22 cellular contexts compared by ENCODE assay signal in the genomic region with DNA sequence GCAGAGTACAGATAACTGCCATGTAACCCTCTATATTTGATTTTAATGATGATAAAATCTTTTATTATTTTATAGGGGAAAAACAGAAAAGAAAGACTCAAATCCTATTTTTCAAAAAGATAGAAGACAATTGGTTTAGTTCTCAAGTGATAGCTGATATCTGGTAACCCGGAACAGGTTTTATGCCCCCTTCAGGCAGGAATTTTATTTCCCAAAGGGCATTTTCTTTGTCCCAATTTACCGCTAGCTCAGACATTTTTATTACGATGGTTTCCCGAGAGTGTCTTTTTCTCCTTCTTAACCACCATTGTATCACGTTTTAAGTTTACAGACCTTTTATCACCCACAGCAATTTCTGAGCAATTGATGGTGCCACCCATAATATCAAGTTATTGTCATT.
DNase-seq lines count a peak whose midpoint lies in the region; ATAC-seq, FAIRE-seq and TF ChIP-seq lines count a peak whose summit lies in the region.
"Had no signal": no experiment of that assay in that cellular context is flagged by ENCODE, and none has a peak within 500 bp of the region (broad histone marks: within the 10 kb centered on the region; RNA-seq: fewer than 3 reads in every experiment).

No MANE protein-coding gene starts in this region.

- no peaks in the 10 kb centered on the region for H3K9me2 ChIP-seq in PC-3 (replicated peaks; ENCODE audit: low read length)

- peak; percentile 39 for FAIRE-seq in kidney (lab: Jason Lieb, UNC)
- FAIRE-seq: GM12892, GM18507 had no signal

- no peaks in the 10 kb centered on the region for H3K9me3 ChIP-seq in PC-3 (ENCODE audit: low read length)
- H3K9me3 ChIP-seq in kidney (ENCODE audit: control insufficient read depth in 1 of 2, low read length in 2 of 2): peaks cover 0 to 8% of the 10 kb centered on the region in 2 donors
- H3K9me3 ChIP-seq: HAP-1 had no signal

- H3K9ac ChIP-seq in PC-3 (ENCODE audit: low read length) (no peak overlapping the region), kidney (ENCODE audit: low read length in 2 of 2) (no peak overlapping the region)
- H3K9ac ChIP-seq: BLaER1 treated with 17β-estradiol and CSF1 and Interleukin-3, amounts not matched to agents 10 nM and 100 nM; KMS-11 had no signal

- no peaks in the 10 kb centered on the region for H3K36me3 Mint-ChIP-seq in type B pancreatic cell
- H3K36me3 Mint-ChIP-seq: CD4-positive, CD25-positive, alpha-beta regulatory T cell; CD8-positive, alpha-beta memory T cell had no signal

- POLR2A ChIA-PET in PC-3 (lab: Charles Lee; ENCODE audit: unreplicated experiment): no interaction called here

- H3F3A ChIP-seq in PC-3 (ENCODE audit: low read length, unreplicated experiment): no peaks in the 10 kb centered on the region

- TF ChIP-seq CTCF in PC-3 (conservative IDR thresholded peaks at IDR 0.05; ENCODE audit: low read depth, low read length) (peak; percentile 12; the same call in 1 of the 2 replicates), kidney (IDR thresholded peaks at IDR 0.05; ENCODE audit: borderline replicate concordance, extremely low read depth, insufficient read depth) (no peak), type B pancreatic cell (conservative IDR thresholded peaks at IDR 0.05) (peak; percentile 58)

- H3K36me3 ChIP-seq in PC-3 (ENCODE audit: low read depth, low read length) (no peaks in the 10 kb centered on the region), kidney (ENCODE audit: control insufficient read depth in 1 of 2, insufficient read depth in 2 of 2, low read length in 2 of 2) (no peaks in the 10 kb centered on the region)
- H3K36me3 ChIP-seq: BLaER1 treated with 17β-estradiol and CSF1 and Interleukin-3, amounts not matched to agents 10 nM and 100 nM; HAP-1 had no signal

- H3K4me2 ChIP-seq in PC-3 (ENCODE audit: low read length): no peak overlapping the region
- H3K4me2 ChIP-seq: BLaER1 treated with 17β-estradiol and CSF1 and Interleukin-3, amounts not matched to agents 10 nM and 100 nM; KMS-11 had no signal

- intact Hi-C loops in PC-3 (cut with micrococcal nuclease) (no loop called here), kidney (cut with DNase I) (no loop called here)

- H3K4me3 Mint-ChIP-seq in type B pancreatic cell: no peak overlapping the region
- H3K4me3 Mint-ChIP-seq: B cell; CD4-positive, CD25-positive, alpha-beta regulatory T cell; CD8-positive, alpha-beta memory T cell had no signal

- H3K27me3 Mint-ChIP-seq in type B pancreatic cell: no peaks in the 10 kb centered on the region
- H3K27me3 Mint-ChIP-seq: B cell; CD4-positive, CD25-positive, alpha-beta regulatory T cell; CD8-positive, alpha-beta memory T cell had no signal

- peaks cover 9% of the 10 kb centered on the region for H3K9me3 Mint-ChIP-seq in type B pancreatic cell

- CTCF ChIA-PET in PC-3 (lab: Charles Lee): no interaction called here

- no TSS peak for BruUV-seq in PC-3 (replicated peaks; lab: Mats Ljungman, UMichigan)

- H3K4me3 ChIP-seq in PC-3 (ENCODE audit: low read length) (no peak overlapping the region), kidney (ENCODE audit: low read length in 2 of 2) (no peak overlapping the region)
- H3K4me3 ChIP-seq: BLaER1 treated with 17β-estradiol and CSF1 and Interleukin-3, amounts not matched to agents 10 nM and 100 nM; HAP-1 had no signal

- H3K4me1 Mint-ChIP-seq in type B pancreatic cell (ENCODE audit: unreplicated experiment): no peaks in the 10 kb centered on the region
- H3K4me1 Mint-ChIP-seq: B cell; CD4-positive, CD25-positive, alpha-beta regulatory T cell; CD8-positive, alpha-beta memory T cell had no signal

- H3K79me2 ChIP-seq in PC-3 (ENCODE audit: low read length): no peaks in the 10 kb centered on the region

- H3K27ac ChIP-seq in PC-3 (ENCODE audit: low read length) (no peak overlapping the region), kidney (ENCODE audit: low read depth in 2 of 2, low read length in 2 of 2) (no peak overlapping the region)
- H3K27ac ChIP-seq: 22Rv1; BLaER1 treated with 17β-estradiol and CSF1 and Interleukin-3, amounts not matched to agents 10 nM and 100 nM; HL-60; KMS-11 had no signal

- H3K4me1 ChIP-seq in PC-3 (ENCODE audit: insufficient read depth, low read length) (no peaks in the 10 kb centered on the region), kidney (ENCODE audit: control insufficient read depth in 1 of 2, insufficient read depth in 1 of 2, low read depth in 1 of 2, low read length in 2 of 2) (no peaks in the 10 kb centered on the region)
- H3K4me1 ChIP-seq: BLaER1 treated with 17β-estradiol and CSF1 and Interleukin-3, amounts not matched to agents 10 nM and 100 nM; HAP-1 had no signal

- H2AFZ ChIP-seq in PC-3 (ENCODE audit: low read length): no peak overlapping the region

- ATAC-seq in PC-3: no peak
- no peak for ATAC-seq in GM18519 (IDR thresholded peaks at IDR 0.05; ENCODE audit: low FRiP score, unreplicated experiment)
- no peak for ATAC-seq in GM21367 (IDR thresholded peaks at IDR 0.05; ENCODE audit: unreplicated experiment)

- H4K20me1 ChIP-seq in PC-3 (ENCODE audit: low read length): no peaks in the 10 kb centered on the region
- H4K20me1 ChIP-seq: BLaER1 treated with 17β-estradiol and CSF1 and Interleukin-3, amounts not matched to agents 10 nM and 100 nM had no signal

- no peak overlapping the region for H3K27ac Mint-ChIP-seq in type B pancreatic cell
- H3K27ac Mint-ChIP-seq: B cell; CD4-positive, CD25-positive, alpha-beta regulatory T cell; CD8-positive, alpha-beta memory T cell had no signal

- H3K27me3 ChIP-seq in PC-3 (ENCODE audit: low read length): no peaks in the 10 kb centered on the region
- H3K27me3 ChIP-seq: BLaER1 treated with 17β-estradiol and CSF1 and Interleukin-3, amounts not matched to agents 10 nM and 100 nM had no signal

- DNase-seq in DMS 273 (lab: John Stamatoyannopoulos, UW; ENCODE audit: unreplicated experiment) (peak; percentile 11), DMS 273 treated with DMSO at 0.1 percent for 48 hours (lab: John Stamatoyannopoulos, UW) (no peak), PC-3 (no peak), kidney (no peak), type B pancreatic cell (ENCODE audit: extremely low spot score, unreplicated experiment) (no peak)
- no peak for DNase-seq in activated effector memory CD4-positive, alpha-beta T cell treated with Interleukin-2 at 50 U/mL for 16 hours
- DNase-seq: CD4-positive, CD25-positive, alpha-beta regulatory T cell; CD8-positive, alpha-beta memory T cell; COR-L47; DMS153; DMS79; GDM1 had no signal
